ENCODE assay signal across 11 cellular contexts in the genomic region with DNA sequence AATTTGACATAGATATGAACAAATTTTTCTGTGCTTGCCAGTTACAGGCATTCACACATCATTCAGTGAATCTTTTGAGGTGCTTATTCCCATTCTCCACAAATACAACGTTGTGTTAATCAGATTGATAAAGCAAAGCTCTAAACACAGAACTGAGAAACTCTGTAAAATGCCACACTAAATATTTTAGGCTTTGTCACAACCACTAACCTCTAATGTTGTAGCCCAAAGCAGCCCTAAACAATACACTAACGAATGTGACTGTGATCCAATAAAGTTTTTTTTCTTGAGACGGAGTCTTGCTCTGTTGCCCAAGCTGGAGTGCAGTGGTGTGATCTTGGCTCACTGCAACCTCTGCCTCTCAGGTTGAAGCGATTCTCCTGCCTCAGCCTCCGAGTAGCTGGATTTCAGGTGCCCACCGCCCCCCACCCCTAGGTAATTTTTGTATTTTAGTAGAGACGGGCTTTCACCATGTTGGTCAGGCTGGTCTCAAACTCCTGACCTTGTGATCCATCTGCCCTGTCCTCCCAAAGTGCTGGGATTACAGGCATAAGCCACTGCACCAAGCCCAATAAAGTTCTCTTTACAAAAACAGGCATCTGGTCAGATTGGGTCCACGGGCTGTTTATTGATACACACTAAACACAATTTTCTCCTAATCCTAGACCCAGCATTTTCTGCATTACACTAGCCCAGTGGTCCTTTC. TPM values are rescaled to one million over a fixed set of nuclear protein-coding genes. Genes with fewer than 3 reads are reported as not detected.
DNase-seq lines count a peak whose midpoint lies in the region; ATAC-seq and TF ChIP-seq lines count a peak whose summit lies in the region.
"Had no signal": no experiment of that assay in that cellular context is flagged by ENCODE, and none has a peak within 500 bp of the region (broad histone marks: within the 10 kb centered on the region; RNA-seq: fewer than 3 reads in every experiment).

No MANE protein-coding gene starts in this region.

- H3K4me3 Mint-ChIP-seq in activated CD4-positive, alpha-beta memory T cell treated with anti-CD3 and anti-CD28 coated beads, Interleukin-2, amount 10 ng/mL, durations not matched to agents 7 days and 5 days, result no peak overlapping the region

- CTCF ChIA-PET in activated CD4-positive, alpha-beta memory T cell treated with anti-CD3 and anti-CD28 coated beads, Interleukin-2, amount 10 ng/mL, durations not matched to agents 7 days and 5 days (lab: Charles Lee), result interaction anchor here (0.8 to 4.1 kb wide), 2 partner anchors 19 to 25 kb away, joined by 3 to 24 read pairs; no protein-coding TSS in a partner anchor

- intact Hi-C loops in sciatic nerve (cut with DNase I), result no loop called here

- H3K27me3 Mint-ChIP-seq in activated CD4-positive, alpha-beta memory T cell treated with anti-CD3 and anti-CD28 coated beads, Interleukin-2, amount 10 ng/mL, durations not matched to agents 7 days and 5 days, result no peaks in the 10 kb centered on the region

- peak overlapping the region; percentile 17; the same call in 1 of the 2 replicates for H3K4me3 ChIP-seq in GM12865 (ENCODE audit: low read depth, low read length)
- H3K4me3 ChIP-seq: thoracic aorta had no signal

- POLR2A ChIA-PET in activated CD4-positive, alpha-beta memory T cell treated with anti-CD3 and anti-CD28 coated beads, Interleukin-2, amount 10 ng/mL, durations not matched to agents 7 days and 5 days (lab: Charles Lee), result interaction anchor here (1.0 to 3.6 kb wide), 3 partner anchors 8 to 139 kb away, joined by 3 to 30 read pairs (median 4); a partner anchor contains a TSS

- no peak for DNase-seq in GM12865 (ENCODE audit: low read depth)
- no peak for DNase-seq in activated CD4-positive, alpha-beta memory T cell treated with anti-CD3 and anti-CD28 coated beads, Interleukin-2, amount 10 ng/mL, durations not matched to agents 7 days and 5 days
- DNase-seq in T1000 (lab: John Stamatoyannopoulos, UW), result no peak
- no peak for DNase-seq in hepatic stellate cell (ENCODE audit: low spot score)
- no peak for DNase-seq in sciatic nerve (ENCODE audit: low spot score)
- DNase-seq in SK-N-DZ (ENCODE audit: low spot score), result no peak
- DNase-seq: activated CD8-positive, alpha-beta memory T cell treated with anti-CD3 and anti-CD28 coated beads, Interleukin-2, amount 50 U/mL, for 48 hours; NCI-H774 had no signal

- H3K9me3 Mint-ChIP-seq in activated CD4-positive, alpha-beta memory T cell treated with anti-CD3 and anti-CD28 coated beads, Interleukin-2, amount 10 ng/mL, durations not matched to agents 7 days and 5 days, result no peaks in the 10 kb centered on the region

- TF ChIP-seq CTCF in GM12865 (IDR thresholded peaks at IDR 0.05; ENCODE audit: insufficient read depth, low read depth, low read length, missing control alignments), result no peak

- H3K4me1 Mint-ChIP-seq in activated CD4-positive, alpha-beta memory T cell treated with anti-CD3 and anti-CD28 coated beads, Interleukin-2, amount 10 ng/mL, durations not matched to agents 7 days and 5 days, result peaks cover 40% of the 10 kb centered on the region

- peaks cover 33% of the 10 kb centered on the region for H3K36me3 Mint-ChIP-seq in activated CD4-positive, alpha-beta memory T cell treated with anti-CD3 and anti-CD28 coated beads, Interleukin-2, amount 10 ng/mL, durations not matched to agents 7 days and 5 days (ENCODE audit: low read depth)

- ATAC-seq in GM19372 (IDR thresholded peaks at IDR 0.05; ENCODE audit: low read depth, unreplicated experiment) (peak; percentile 19), HG03025 (IDR thresholded peaks at IDR 0.05; ENCODE audit: low FRiP score, unreplicated experiment) (peak; percentile 17), sciatic nerve (no peak)

- H3K27ac Mint-ChIP-seq in activated CD4-positive, alpha-beta memory T cell treated with anti-CD3 and anti-CD28 coated beads, Interleukin-2, amount 10 ng/mL, durations not matched to agents 7 days and 5 days, result peak overlapping the region; percentile 52

RNA-seq across cellular contexts. Expression of a gene that starts 6.9 kb away (rescaled TPM):
- total RNA-seq in activated CD4-positive, alpha-beta memory T cell treated with anti-CD3 and anti-CD28 coated beads, Interleukin-2, amount 10 ng/mL, durations not matched to agents 7 days and 5 days, result 100 to 1,000 TPM; 108 to 111 TPM
- 58.7 TPM for total RNA-seq in sciatic nerve
- polyA plus RNA-seq in SK-N-DZ (2014; cell fraction: cytosol; rRNA removed), result 118 and 123 TPM in 2 replicates
- polyA plus RNA-seq in SK-N-DZ (2014; cell fraction: nucleus; rRNA removed), result 93.0 and 101 TPM in 2 replicates
